Comparison of ENCODE assay signal across 17 cellular contexts in the genomic region with DNA sequence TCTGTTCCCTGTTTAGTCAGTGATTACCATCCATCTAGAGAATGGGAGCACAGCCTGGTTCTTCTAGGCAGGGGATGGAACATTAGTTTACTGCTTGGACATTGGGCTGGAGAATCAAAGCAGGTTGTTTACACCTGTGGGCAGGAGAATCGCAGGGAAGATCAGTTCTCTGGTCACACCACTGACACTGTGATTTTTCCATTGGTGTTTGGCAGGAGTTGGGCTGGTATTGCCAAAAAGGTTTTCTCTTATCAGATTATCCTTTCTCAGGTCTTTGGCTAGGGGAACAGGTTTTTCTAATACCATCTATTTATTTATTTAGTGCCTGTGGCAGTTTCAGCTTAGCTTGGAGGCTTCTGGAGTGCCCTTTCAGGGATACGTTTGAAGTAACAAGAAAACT.
DNase-seq lines count a peak whose midpoint lies in the region; ATAC-seq and TF ChIP-seq lines count a peak whose summit lies in the region.
"Had no signal": no experiment of that assay in that cellular context is flagged by ENCODE, and none has a peak within 500 bp of the region (broad histone marks: within the 10 kb centered on the region; RNA-seq: fewer than 3 reads in every experiment).

No MANE protein-coding gene starts in this region.

- no peak overlapping the region for H3K4me3 Mint-ChIP-seq in activated T-cell treated with anti-CD3 and anti-CD28 coated beads, Interleukin-2, amount 50 U/mL, for 72 hours
- H3K4me3 Mint-ChIP-seq: CD4-positive, alpha-beta T cell; CD8-positive, alpha-beta T cell had no signal

- no peaks in the 10 kb centered on the region for H3K4me1 ChIP-seq in prostate gland (replicated peaks)
- H3K4me1 ChIP-seq in left lung: no peaks in the 10 kb centered on the region
- H3K4me1 ChIP-seq: A549, BE2C, BLaER1, Caco-2 had no signal

- intact Hi-C loops in prostate gland (cut with DNase I): no loop called here
- intact Hi-C loops in left lung (cut with DNase I): no loop called here

- H3K27me3 ChIP-seq in prostate gland (replicated peaks; ENCODE audit: insufficient read depth): no peaks in the 10 kb centered on the region
- no peaks in the 10 kb centered on the region for H3K27me3 ChIP-seq in left lung
- H3K27me3 ChIP-seq: BE2C, BLaER1 had no signal

- no peaks in the 10 kb centered on the region for H3K9me3 Mint-ChIP-seq in activated T-cell treated with anti-CD3 and anti-CD28 coated beads, Interleukin-2, amount 50 U/mL, for 72 hours
- H3K9me3 Mint-ChIP-seq: CD4-positive, alpha-beta T cell; CD8-positive, alpha-beta T cell had no signal

- H3K9me3 ChIP-seq in prostate gland (no peaks in the 10 kb centered on the region), left lung (no peaks in the 10 kb centered on the region)
- H3K9me3 ChIP-seq: A549, BE2C, BLaER1, Caco-2 had no signal

- TF ChIP-seq POLR2A in prostate gland (IDR thresholded peaks at IDR 0.05): no peak

- H3K4me3 ChIP-seq in prostate gland (no peak overlapping the region), left lung (no peak overlapping the region)
- H3K4me3 ChIP-seq: A549, BLaER1 had no signal

- H3K27ac Mint-ChIP-seq in activated T-cell treated with anti-CD3 and anti-CD28 coated beads, Interleukin-2, amount 50 U/mL, for 72 hours: no peak overlapping the region
- H3K27ac Mint-ChIP-seq: CD4-positive, alpha-beta T cell; CD8-positive, alpha-beta T cell had no signal

- H3K36me3 ChIP-seq in prostate gland (no peaks in the 10 kb centered on the region), left lung (no peaks in the 10 kb centered on the region)
- H3K36me3 ChIP-seq: BE2C, BLaER1 had no signal

- TF ChIP-seq CTCF in C4-2B (conservative IDR thresholded peaks at IDR 0.05): no peak
- TF ChIP-seq CTCF in VCaP (conservative IDR thresholded peaks at IDR 0.05): no peak
- no peak for TF ChIP-seq CTCF in prostate gland (IDR thresholded peaks at IDR 0.05)
- TF ChIP-seq CTCF in left lung (IDR thresholded peaks at IDR 0.05): no peak

- WGBS in prostate gland: 49% methylated on average over 2 of the region's 2 CpGs

- DNase-seq in prostate gland (ENCODE audit: low spot score) (peak; percentile 17), RPMI8226 (no peak), left lung (no peak)
- DNase-seq in activated T-cell treated with anti-CD3 and anti-CD28 coated beads, Interleukin-2, amount 50 U/mL, for 72 hours: no peak
- DNase-seq: BE2C; C1 segment of cervical spinal cord; Caco-2; Calu3; CD4-positive, alpha-beta T cell; CD8-positive, alpha-beta T cell; DMS79 treated with DMSO at 0.1 percent for 48 hours; GF-D8 had no signal

- H3K27me3 Mint-ChIP-seq in activated T-cell treated with anti-CD3 and anti-CD28 coated beads, Interleukin-2, amount 50 U/mL, for 72 hours (ENCODE audit: low read depth): no peaks in the 10 kb centered on the region
- H3K27me3 Mint-ChIP-seq: CD4-positive, alpha-beta T cell had no signal

- H3K4me1 Mint-ChIP-seq in activated T-cell treated with anti-CD3 and anti-CD28 coated beads, Interleukin-2, amount 50 U/mL, for 72 hours (ENCODE audit: low read depth): no peaks in the 10 kb centered on the region

- ATAC-seq in left lung: no peak
- no peak for ATAC-seq in activated T-cell treated with anti-CD3 and anti-CD28 coated beads, Interleukin-2, amount 50 U/mL, for 72 hours (replicated peaks in 1 of 2)
- ATAC-seq in HG03432 (IDR thresholded peaks at IDR 0.05; ENCODE audit: unreplicated experiment): no peak
- ATAC-seq: A549; CD8-positive, alpha-beta T cell had no signal

- H3K36me3 Mint-ChIP-seq in activated T-cell treated with anti-CD3 and anti-CD28 coated beads, Interleukin-2, amount 50 U/mL, for 72 hours (ENCODE audit: insufficient read depth in 2 of 2): no peaks in the 10 kb centered on the region
- H3K36me3 Mint-ChIP-seq: CD8-positive, alpha-beta T cell had no signal

- H3K27ac ChIP-seq in C4-2B (peak overlapping the region; percentile 95), VCaP (peak overlapping the region; percentile 87), prostate gland (peak overlapping the region; percentile 25 to 29), left lung (no peak overlapping the region)
- H3K27ac ChIP-seq: A549, BLaER1 had no signal

Comparison
In these comparisons a context has a peak if more than half of its experiments do, and no peak if none do; other contexts are left out.
1. H3K27ac ChIP-seq: peak in C4-2B (single experiment), VCaP (single experiment) and prostate gland (2 of 2); none in left lung (0 of 2).